In genomic region chr5:132308701-132309100, GRCh38 we compare ENCODE assay signal across 16 cellular contexts. TPM values are rescaled to one million over a fixed set of nuclear protein-coding genes. Genes with fewer than 3 reads are reported as not detected.
DNase-seq lines count a peak whose midpoint lies in the region; ATAC-seq and TF ChIP-seq lines count a peak whose summit lies in the region.
"Had no signal": no experiment of that assay in that cellular context is flagged by ENCODE, and none has a peak within 500 bp of the region (broad histone marks: within the 10 kb centered on the region; RNA-seq: fewer than 3 reads in every experiment).

No MANE protein-coding gene starts in this region.

- no peak overlapping the region for H3K4me3 Mint-ChIP-seq in activated CD8-positive, alpha-beta memory T cell treated with anti-CD3 and anti-CD28 coated beads, Interleukin-2, amount 10 ng/mL, durations not matched to agents 7 days and 5 days
- no peak overlapping the region for H3K4me3 Mint-ChIP-seq in osteocyte (ENCODE audit: unreplicated experiment)
- H3K4me3 Mint-ChIP-seq: CD8-positive, alpha-beta T cell; H9 had no signal

- H3K27ac ChIP-seq in esophagus muscularis mucosa (replicated peaks in 1 of 4), result no peak overlapping the region
- H3K27ac ChIP-seq: 22Rv1, BLaER1 had no signal

- no peak for DNase-seq in activated CD8-positive, alpha-beta memory T cell treated with anti-CD3 and anti-CD28 coated beads, Interleukin-2, amount 10 ng/mL, durations not matched to agents 7 days and 5 days
- DNase-seq in activated CD8-positive, alpha-beta memory T cell treated with anti-CD3 and anti-CD28 coated beads, Interleukin-2, amount 50 U/mL, for 48 hours, result no peak
- DNase-seq in esophagus muscularis mucosa (ENCODE audit: extremely low spot score), result peak; percentile 79
- peak; percentile 53 for DNase-seq in osteocyte (ENCODE audit: extremely low spot score, unreplicated experiment)
- DNase-seq in NCI-H748 treated with DMSO at 0.1 percent for 48 hours (lab: John Stamatoyannopoulos, UW), result no peak
- no peak for DNase-seq in activated CD4-positive, alpha-beta T cell treated with anti-CD3 and anti-CD28 coated beads, Interleukin-2, amount 50 U/mL, for 4 hours
- DNase-seq: Calu3; CD8-positive, alpha-beta T cell; DMS79 treated with DMSO at 0.1 percent for 48 hours; GF-D8; GOT3; H9; IMR-90 had no signal

- no peaks in the 10 kb centered on the region for H3K4me1 ChIP-seq in esophagus muscularis mucosa
- H3K4me1 ChIP-seq: BLaER1 had no signal

- no peak overlapping the region for H3K4me3 ChIP-seq in esophagus muscularis mucosa
- H3K4me3 ChIP-seq: BLaER1 had no signal

- H3K27me3 ChIP-seq in esophagus muscularis mucosa, result no peaks in the 10 kb centered on the region
- H3K27me3 ChIP-seq: BLaER1 had no signal

- intact Hi-C loops in esophagus muscularis mucosa (cut with DNase I), result no loop called here

- CTCF ChIA-PET in activated CD8-positive, alpha-beta memory T cell treated with anti-CD3 and anti-CD28 coated beads, Interleukin-2, amount 10 ng/mL, durations not matched to agents 7 days and 5 days (lab: Charles Lee), result no interaction called here

- H3K9me3 Mint-ChIP-seq in activated CD8-positive, alpha-beta memory T cell treated with anti-CD3 and anti-CD28 coated beads, Interleukin-2, amount 10 ng/mL, durations not matched to agents 7 days and 5 days (ENCODE audit: low read depth), result peaks cover 6% of the 10 kb centered on the region
- H3K9me3 Mint-ChIP-seq in osteocyte (ENCODE audit: unreplicated experiment), result peaks cover 15% of the 10 kb centered on the region

- H3K36me3 ChIP-seq in esophagus muscularis mucosa, result peaks cover 0 to 5% (median 1%) of the 10 kb centered on the region in 4 donors
- H3K36me3 ChIP-seq: BLaER1 had no signal

- no peaks in the 10 kb centered on the region for H3K27me3 Mint-ChIP-seq in activated CD8-positive, alpha-beta memory T cell treated with anti-CD3 and anti-CD28 coated beads, Interleukin-2, amount 10 ng/mL, durations not matched to agents 7 days and 5 days
- no peaks in the 10 kb centered on the region for H3K27me3 Mint-ChIP-seq in osteocyte (ENCODE audit: unreplicated experiment)

- TF ChIP-seq CTCF in esophagus muscularis mucosa (IDR thresholded peaks at IDR 0.05) (no peak), osteocyte (IDR thresholded peaks at IDR 0.05) (no peak)

- peak; percentile 6 for ATAC-seq in activated CD8-positive, alpha-beta memory T cell treated with anti-CD3 and anti-CD28 coated beads, Interleukin-2, amount 10 ng/mL, durations not matched to agents 7 days and 5 days
- ATAC-seq in HG03095 (IDR thresholded peaks at IDR 0.05; ENCODE audit: unreplicated experiment), result no peak
- ATAC-seq: CD8-positive, alpha-beta T cell had no signal

- H3K36me3 Mint-ChIP-seq in activated CD8-positive, alpha-beta memory T cell treated with anti-CD3 and anti-CD28 coated beads, Interleukin-2, amount 10 ng/mL, durations not matched to agents 7 days and 5 days, result peaks cover 5% of the 10 kb centered on the region
- peaks cover 6% of the 10 kb centered on the region for H3K36me3 Mint-ChIP-seq in osteocyte (ENCODE audit: unreplicated experiment)

- TF ChIP-seq POLR2A in esophagus muscularis mucosa (IDR thresholded peaks at IDR 0.05; ENCODE audit: low read depth), result no peak

- peaks cover 0 to 16% (median 10%) of the 10 kb centered on the region in 4 donors for H3K9me3 ChIP-seq in esophagus muscularis mucosa
- H3K9me3 ChIP-seq: BLaER1 had no signal

- no peak overlapping the region for H3K27ac Mint-ChIP-seq in activated CD8-positive, alpha-beta memory T cell treated with anti-CD3 and anti-CD28 coated beads, Interleukin-2, amount 10 ng/mL, durations not matched to agents 7 days and 5 days
- no peak overlapping the region for H3K27ac Mint-ChIP-seq in osteocyte (ENCODE audit: unreplicated experiment)
- H3K27ac Mint-ChIP-seq: CD8-positive, alpha-beta T cell; H9 had no signal

- no peak for TF ChIP-seq EP300 in esophagus muscularis mucosa (IDR thresholded peaks at IDR 0.05)

- no peaks in the 10 kb centered on the region for H3K4me1 Mint-ChIP-seq in activated CD8-positive, alpha-beta memory T cell treated with anti-CD3 and anti-CD28 coated beads, Interleukin-2, amount 10 ng/mL, durations not matched to agents 7 days and 5 days
- H3K4me1 Mint-ChIP-seq in osteocyte (ENCODE audit: unreplicated experiment), result peaks cover 12% of the 10 kb centered on the region

- WGBS in esophagus muscularis mucosa, result 82% methylated on average over 4 of the region's 4 CpGs

RNA-seq across cellular contexts. Expression of gene SLC22A4, which starts 14.5 kb away (rescaled TPM):
- total RNA-seq in activated CD8-positive, alpha-beta memory T cell treated with anti-CD3 and anti-CD28 coated beads, Interleukin-2, amount 10 ng/mL, durations not matched to agents 7 days and 5 days, result under 1 TPM; 0.32 to 0.75 TPM
- total RNA-seq in esophagus muscularis mucosa (1 to 10 TPM in 2 of 4 donors, under 1 TPM in 2; 0.42 to 1.7 (median 1.0) TPM), osteocyte (1.4 and 2.5 TPM in 2 replicates)

RNA-seq across cellular contexts. Expression of gene PDLIM4, which starts 51.2 kb away (rescaled TPM):
- total RNA-seq in activated CD8-positive, alpha-beta memory T cell treated with anti-CD3 and anti-CD28 coated beads, Interleukin-2, amount 10 ng/mL, durations not matched to agents 7 days and 5 days, result 1 to 10 TPM in 1 of 2 experiments, not detected in 1; 2.3 TPM
- total RNA-seq in esophagus muscularis mucosa, result 100 to 1,000 TPM in 3 of 4 donors, 10 to 100 TPM in 1; 59.4 to 199 (median 134) TPM
- 42.7 and 47.8 TPM in 2 replicates for total RNA-seq in osteocyte
- total RNA-seq: CD8-positive, alpha-beta T cell had no signal

Comparison
In these comparisons a context has a peak if more than half of its experiments do, and no peak if none do; other contexts are left out.
1. DNase-seq: peak in esophagus muscularis mucosa (single experiment) and osteocyte (single experiment); none in activated CD8-positive, alpha-beta memory T cell treated with anti-CD3 and anti-CD28 coated beads, Interleukin-2, amount 10 ng/mL, durations not matched to agents 7 days and 5 days (single experiment), activated CD8-positive, alpha-beta memory T cell treated with anti-CD3 and anti-CD28 coated beads, Interleukin-2, amount 50 U/mL, for 48 hours (single experiment), NCI-H748 treated with DMSO at 0.1 percent for 48 hours (single experiment) and activated CD4-positive, alpha-beta T cell treated with anti-CD3 and anti-CD28 coated beads, Interleukin-2, amount 50 U/mL, for 4 hours (0 of 2).
2. RNA of gene PDLIM4, which starts 51.2 kb away (total RNA-seq): 59.4 to 199 TPM in esophagus muscularis mucosa and 42.7 to 47.8 TPM in osteocyte; 2.3 TPM in activated CD8-positive, alpha-beta memory T cell treated with anti-CD3 and anti-CD28 coated beads, Interleukin-2, amount 10 ng/mL, durations not matched to agents 7 days and 5 days; every median in the first group is over 10 times any median in the second.